In the genomic region with DNA sequence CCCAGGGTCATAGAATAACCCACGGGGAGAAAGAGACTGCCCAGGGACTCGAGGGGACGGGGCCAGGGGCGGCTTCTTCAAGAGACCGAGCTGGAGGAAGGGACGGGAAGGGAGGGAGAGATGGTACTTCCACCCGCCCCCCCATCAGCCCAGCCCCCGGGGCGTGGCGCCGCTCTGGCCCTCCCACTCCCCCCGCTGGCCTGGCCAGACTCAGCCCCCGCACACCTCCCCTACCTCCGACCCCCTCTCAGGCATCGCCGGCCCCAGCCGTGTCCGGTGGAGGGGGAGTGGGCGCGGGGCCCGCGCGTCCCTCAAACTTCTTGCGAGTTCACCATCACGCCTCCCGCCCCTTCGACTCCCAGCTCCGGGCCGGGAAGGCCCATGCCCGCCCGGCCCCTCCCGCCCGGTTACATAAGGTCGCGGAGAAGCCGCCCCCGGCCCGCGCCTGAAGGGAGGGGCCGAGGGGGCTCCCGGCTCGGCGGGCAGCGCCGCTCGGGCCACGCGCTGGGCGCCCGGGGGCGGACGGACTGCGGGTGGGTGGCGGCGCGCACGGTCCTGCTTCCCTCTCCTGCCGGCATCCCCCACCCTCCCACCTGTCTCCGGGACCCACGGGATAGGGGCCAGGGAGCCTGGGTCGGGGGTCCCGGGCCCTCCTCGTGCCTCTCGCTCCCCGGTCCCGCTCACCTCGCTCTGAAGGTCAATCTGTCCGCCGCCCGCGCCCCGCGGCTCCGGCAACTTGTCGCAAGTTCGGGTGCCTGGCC, we compare ENCODE assay signal across 8 cellular contexts. TPM values are rescaled to one million over a fixed set of nuclear protein-coding genes. Genes with fewer than 3 reads are reported as not detected.
A peak's percentile ranks its signal among the peaks of the same experiment; 100 is the strongest.
DNase-seq lines count a peak whose midpoint lies in the region; ATAC-seq and TF ChIP-seq lines count a peak whose summit lies in the region.

No MANE protein-coding gene starts in this region.

- no peaks in the 10 kb centered on the region for H3K9me3 Mint-ChIP-seq in activated naive CD8-positive, alpha-beta T cell (ENCODE audit: low read depth)

- H3K9me3 ChIP-seq in SK-N-MC (ENCODE audit: low read depth, low read length) (no peaks in the 10 kb centered on the region), suprapubic skin (no peaks in the 10 kb centered on the region)

- DNase-seq in DMS114 treated with DMSO at 0.1 percent for 48 hours (lab: John Stamatoyannopoulos, UW; ENCODE audit: unreplicated experiment) (peak; percentile 68), KBM-7 (peak; percentile 70), SK-N-MC (ENCODE audit: low read depth, low spot score) (no peak), glomerular visceral epithelial cell (ENCODE audit: extremely low spot score) (peak; percentile 83), occipital lobe (lab: John Stamatoyannopoulos, UW) (peak; percentile 86), suprapubic skin (ENCODE audit: low spot score in 2 of 2) (peak; percentile 90 to 91)

- no peak overlapping the region for H3K27ac Mint-ChIP-seq in activated naive CD8-positive, alpha-beta T cell

- peak overlapping the region; percentile 63 for H3K4me3 Mint-ChIP-seq in activated naive CD8-positive, alpha-beta T cell

- H3K27me3 Mint-ChIP-seq in activated naive CD8-positive, alpha-beta T cell = no peaks in the 10 kb centered on the region

- 0% methylated on average over 8 of the region's 76 CpGs for WGBS in suprapubic skin

- no peaks in the 10 kb centered on the region for H3K36me3 Mint-ChIP-seq in activated naive CD8-positive, alpha-beta T cell

- H3K4me3 ChIP-seq in SK-N-MC (peak overlapping the region; percentile 85), suprapubic skin (peak overlapping the region; percentile 97)

- H3K27ac ChIP-seq in SK-N-MC = no peak overlapping the region
- H3K27ac ChIP-seq in suprapubic skin = peak overlapping the region; percentile 97

- H3K27me3 ChIP-seq in suprapubic skin = no peaks in the 10 kb centered on the region

- peak; percentile 14 for ATAC-seq in GM21526 (IDR thresholded peaks at IDR 0.05; ENCODE audit: low FRiP score, unreplicated experiment)

- TF ChIP-seq POLR2A in suprapubic skin (IDR thresholded peaks at IDR 0.05) = peak in 1 of 2 donors; percentile 8

- TF ChIP-seq CTCF in suprapubic skin (IDR thresholded peaks at IDR 0.05) = no peak

- peaks cover 36% of the 10 kb centered on the region for H3K4me1 Mint-ChIP-seq in activated naive CD8-positive, alpha-beta T cell (ENCODE audit: low read depth)

- no peak overlapping the region for H3K9ac ChIP-seq in SK-N-MC (ENCODE audit: insufficient read length)

- no peaks in the 10 kb centered on the region for H3K36me3 ChIP-seq in SK-N-MC (ENCODE audit: insufficient read depth, low read length)
- H3K36me3 ChIP-seq in suprapubic skin = no peaks in the 10 kb centered on the region

- peaks cover 48% of the 10 kb centered on the region for H3K4me1 ChIP-seq in suprapubic skin

- no peak for TF ChIP-seq EP300 in suprapubic skin (IDR thresholded peaks at IDR 0.05)

- in situ Hi-C loops in KBM-7 (cut with MboI; ENCODE audit: low pct_unique_long_range_greater_than_20kb, low sequenced_read_pairs) = no loop called here

RNA-seq across cellular contexts. Expression of gene TFEB, which starts 0.6 kb away (rescaled TPM):
- total RNA-seq in occipital lobe = 3.4 TPM
- 10 to 100 TPM; 19.0 to 23.3 (median 21.6) TPM for total RNA-seq in suprapubic skin

RNA-seq across cellular contexts. Expression of gene PGC, which starts 12.4 kb away (rescaled TPM):
- not detected for total RNA-seq in occipital lobe
- total RNA-seq in suprapubic skin = not detected

RNA-seq across cellular contexts. Expression of gene FRS3, which starts 44.9 kb away (rescaled TPM):
- total RNA-seq in occipital lobe = 6.7 TPM
- total RNA-seq in suprapubic skin = 1 to 10 TPM; 1.9 to 3.9 (median 3.7) TPM

RNA-seq across cellular contexts. Expression of gene PRICKLE4, which starts 45.7 kb away (rescaled TPM):
- 0.62 TPM for total RNA-seq in occipital lobe
- total RNA-seq in suprapubic skin = 1 to 10 TPM in 2 of 4 donors, under 1 TPM in 1, not detected in 1; 0.34 to 4.6 (median 3.6) TPM

RNA-seq across cellular contexts. Expression of gene TOMM6, which starts 52.6 kb away (rescaled TPM):
- total RNA-seq in occipital lobe (34.2 TPM), suprapubic skin (100 to 1,000 TPM in 3 of 4 donors, 10 to 100 TPM in 1; 50.2 to 165 (median 136) TPM)
